21 cellular contexts compared by ENCODE assay signal in genomic region chr7:107816053-107816566, GRCh38. TPM values are rescaled to one million over a fixed set of nuclear protein-coding genes. Genes with fewer than 3 reads are reported as not detected.
DNase-seq lines count a peak whose midpoint lies in the region; ATAC-seq and TF ChIP-seq lines count a peak whose summit lies in the region.
"Had no signal": no experiment of that assay in that cellular context is flagged by ENCODE, and none has a peak within 500 bp of the region (broad histone marks: within the 10 kb centered on the region; RNA-seq: fewer than 3 reads in every experiment).

No MANE protein-coding gene starts in this region.

- no peak for ATAC-seq in natural killer cell treated with Interleukin-12 subunit alpha and Interleukin-12 subunit beta and Interleukin-15 and Interleukin-18, amount 100 ng/mL, for 72 hours
- ATAC-seq in natural killer cell (no peak), heart right ventricle (no peak), HG03095 (IDR thresholded peaks at IDR 0.05; ENCODE audit: unreplicated experiment) (no peak)
- ATAC-seq: pancreas had no signal

- peak overlapping the region; percentile 36 for H3K4me3 Mint-ChIP-seq in natural killer cell treated with Interleukin-12 subunit alpha and Interleukin-12 subunit beta and Interleukin-15 and Interleukin-18, amount 100 ng/mL, for 72 hours
- H3K4me3 Mint-ChIP-seq in natural killer cell: no peak overlapping the region
- H3K4me3 Mint-ChIP-seq in activated T-helper 1 cell treated with anti-CD3 and anti-CD28 coated beads, Interleukin-12 subunit alpha, Interleukin-12 subunit beta, Interleukin-2, Interleukin-4 antibody, amounts not matched to agents 30 ng/mL and 10 ng/mL and 1 ng/mL, durations not matched to agents 14 hours and 24 hours and 36 hours: peak overlapping the region; percentile 19
- no peak overlapping the region for H3K4me3 Mint-ChIP-seq in nephron progenitor cell

- H3K27me3 Mint-ChIP-seq in natural killer cell treated with Interleukin-12 subunit alpha and Interleukin-12 subunit beta and Interleukin-15 and Interleukin-18, amount 100 ng/mL, for 72 hours: peaks cover 6 to 8% of the 10 kb centered on the region in 2 donors
- H3K27me3 Mint-ChIP-seq in natural killer cell (ENCODE audit: low read depth in 2 of 2): no peaks in the 10 kb centered on the region
- H3K27me3 Mint-ChIP-seq in activated T-helper 1 cell treated with anti-CD3 and anti-CD28 coated beads, Interleukin-12 subunit alpha, Interleukin-12 subunit beta, Interleukin-2, Interleukin-4 antibody, amounts not matched to agents 30 ng/mL and 10 ng/mL and 1 ng/mL, durations not matched to agents 14 hours and 24 hours and 36 hours (ENCODE audit: insufficient read depth): no peaks in the 10 kb centered on the region
- peaks cover 2% of the 10 kb centered on the region for H3K27me3 Mint-ChIP-seq in nephron progenitor cell (ENCODE audit: low read depth, poor library complexity)

- H3K4me1 ChIP-seq in heart right ventricle: no peaks in the 10 kb centered on the region
- H3K4me1 ChIP-seq: spleen, testis had no signal

- no peak for DNase-seq in natural killer cell treated with Interleukin-12 subunit alpha and Interleukin-12 subunit beta and Interleukin-15 and Interleukin-18, amount 100 ng/mL, for 72 hours (ENCODE audit: low spot score)
- DNase-seq in natural killer cell (no peak), fibroblast of the aortic adventitia (ENCODE audit: low read depth) (peak; percentile 44), heart right ventricle (no peak), nephron progenitor cell (no peak), glomerular visceral epithelial cell (ENCODE audit: extremely low spot score) (no peak)
- no peak for DNase-seq in activated T-helper 1 cell treated with anti-CD3 and anti-CD28 coated beads, Interleukin-12 subunit alpha, Interleukin-12 subunit beta, Interleukin-2, Interleukin-4 antibody, amounts not matched to agents 30 ng/mL and 10 ng/mL and 1 ng/mL, durations not matched to agents 14 hours and 24 hours and 36 hours (ENCODE audit: low spot score)
- DNase-seq: activated CD4-positive, CD25-positive, alpha-beta regulatory T cell; C1 segment of cervical spinal cord; effector CD4-positive, alpha-beta T cell; foreskin melanocyte; H7; NCI-H146; NCI-H524; pancreas; PC-9; spleen; SW 1271; testis had no signal

- no peak overlapping the region for H3K4me3 ChIP-seq in fibroblast of the aortic adventitia (ENCODE audit: low read depth, low read length)
- H3K4me3 ChIP-seq in heart right ventricle: no peak overlapping the region
- H3K4me3 ChIP-seq: pancreas, PC-9, spleen, testis had no signal

- H3K9me3 Mint-ChIP-seq in natural killer cell treated with Interleukin-12 subunit alpha and Interleukin-12 subunit beta and Interleukin-15 and Interleukin-18, amount 100 ng/mL, for 72 hours: no peaks in the 10 kb centered on the region
- H3K9me3 Mint-ChIP-seq in natural killer cell (no peaks in the 10 kb centered on the region), nephron progenitor cell (no peaks in the 10 kb centered on the region)
- peaks cover 8% of the 10 kb centered on the region for H3K9me3 Mint-ChIP-seq in activated T-helper 1 cell treated with anti-CD3 and anti-CD28 coated beads, Interleukin-12 subunit alpha, Interleukin-12 subunit beta, Interleukin-2, Interleukin-4 antibody, amounts not matched to agents 30 ng/mL and 10 ng/mL and 1 ng/mL, durations not matched to agents 14 hours and 24 hours and 36 hours

- H3K36me3 Mint-ChIP-seq in natural killer cell treated with Interleukin-12 subunit alpha and Interleukin-12 subunit beta and Interleukin-15 and Interleukin-18, amount 100 ng/mL, for 72 hours: no peaks in the 10 kb centered on the region
- no peaks in the 10 kb centered on the region for H3K36me3 Mint-ChIP-seq in natural killer cell
- H3K36me3 Mint-ChIP-seq in activated T-helper 1 cell treated with anti-CD3 and anti-CD28 coated beads, Interleukin-12 subunit alpha, Interleukin-12 subunit beta, Interleukin-2, Interleukin-4 antibody, amounts not matched to agents 30 ng/mL and 10 ng/mL and 1 ng/mL, durations not matched to agents 14 hours and 24 hours and 36 hours (ENCODE audit: low read depth): no peaks in the 10 kb centered on the region
- no peaks in the 10 kb centered on the region for H3K36me3 Mint-ChIP-seq in nephron progenitor cell (ENCODE audit: low read depth)

- no peak overlapping the region for H3K27ac ChIP-seq in heart right ventricle
- H3K27ac ChIP-seq: pancreas, PC-9, spleen, testis had no signal

- TF ChIP-seq CTCF in natural killer cell (IDR thresholded peaks at IDR 0.05) (no peak), fibroblast of the aortic adventitia (IDR thresholded peaks at IDR 0.05; ENCODE audit: insufficient read depth, low read length) (no peak), heart right ventricle (IDR thresholded peaks at IDR 0.05) (no peak), nephron progenitor cell (IDR thresholded peaks at IDR 0.05) (no peak)

- H3K4me1 Mint-ChIP-seq in natural killer cell treated with Interleukin-12 subunit alpha and Interleukin-12 subunit beta and Interleukin-15 and Interleukin-18, amount 100 ng/mL, for 72 hours (ENCODE audit: low read depth in 2 of 2): peaks cover 7 to 10% of the 10 kb centered on the region in 2 donors
- H3K4me1 Mint-ChIP-seq in natural killer cell: no peaks in the 10 kb centered on the region
- H3K4me1 Mint-ChIP-seq in activated T-helper 1 cell treated with anti-CD3 and anti-CD28 coated beads, Interleukin-12 subunit alpha, Interleukin-12 subunit beta, Interleukin-2, Interleukin-4 antibody, amounts not matched to agents 30 ng/mL and 10 ng/mL and 1 ng/mL, durations not matched to agents 14 hours and 24 hours and 36 hours (ENCODE audit: low read depth): peaks cover 25% of the 10 kb centered on the region
- no peaks in the 10 kb centered on the region for H3K4me1 Mint-ChIP-seq in nephron progenitor cell

- H3K27me3 ChIP-seq in heart right ventricle: no peaks in the 10 kb centered on the region
- H3K27me3 ChIP-seq: pancreas, testis had no signal

- H3K9me3 ChIP-seq in heart right ventricle: no peaks in the 10 kb centered on the region
- H3K9me3 ChIP-seq: pancreas, spleen, testis had no signal

- H3K27ac Mint-ChIP-seq in natural killer cell treated with Interleukin-12 subunit alpha and Interleukin-12 subunit beta and Interleukin-15 and Interleukin-18, amount 100 ng/mL, for 72 hours: peak overlapping the region in 1 of 2 donors; percentile 16
- H3K27ac Mint-ChIP-seq in natural killer cell (no peak overlapping the region), nephron progenitor cell (no peak overlapping the region)
- peak overlapping the region; percentile 72 for H3K27ac Mint-ChIP-seq in activated T-helper 1 cell treated with anti-CD3 and anti-CD28 coated beads, Interleukin-12 subunit alpha, Interleukin-12 subunit beta, Interleukin-2, Interleukin-4 antibody, amounts not matched to agents 30 ng/mL and 10 ng/mL and 1 ng/mL, durations not matched to agents 14 hours and 24 hours and 36 hours

- intact Hi-C loops in natural killer cell (cut with micrococcal nuclease): no loop called here
- intact Hi-C loops in activated T-helper 1 cell treated with anti-CD3 and anti-CD28 coated beads, Interleukin-12 subunit alpha, Interleukin-12 subunit beta, Interleukin-2, Interleukin-4 antibody, amounts not matched to agents 30 ng/mL and 10 ng/mL and 1 ng/mL, durations not matched to agents 14 hours and 24 hours and 36 hours (cut with micrococcal nuclease): loop anchor here (5.0 to 10.0 kb wide), 3 partner anchors 251 to 1044 kb away; partner anchors contain the start of genes COG5 and DUS4L
- intact Hi-C loops in heart right ventricle (cut with DNase I): no loop called here

- no peaks in the 10 kb centered on the region for H3K36me3 ChIP-seq in heart right ventricle
- H3K36me3 ChIP-seq: pancreas, spleen had no signal

- 60 to 75% methylated on average over 5 of the region's 5 CpGs for WGBS in heart right ventricle, 2 donors

RNA-seq across cellular contexts. Expression of gene SLC26A3, which starts 13.1 kb away (rescaled TPM):
- total RNA-seq in natural killer cell treated with Interleukin-12 subunit alpha and Interleukin-12 subunit beta and Interleukin-15 and Interleukin-18, amount 100 ng/mL, for 72 hours: not detected
- total RNA-seq in natural killer cell: not detected
- not detected in 2 replicates for total RNA-seq in activated T-helper 1 cell treated with anti-CD3 and anti-CD28 coated beads, Interleukin-12 subunit alpha, Interleukin-12 subunit beta, Interleukin-2, Interleukin-4 antibody, amounts not matched to agents 30 ng/mL and 10 ng/mL and 1 ng/mL, durations not matched to agents 14 hours and 24 hours and 36 hours
- not detected in 2 replicates for total RNA-seq in fibroblast of the aortic adventitia (ENCODE audit: low replicate concordance)
- total RNA-seq in heart right ventricle: not detected
- not detected for polyA plus RNA-seq in heart right ventricle
- total RNA-seq: Daoy, H7, PC-9 had no signal

Comparison
In these comparisons a context has a peak if more than half of its experiments do, and no peak if none do; other contexts are left out.
1. H3K4me3 Mint-ChIP-seq: peak in natural killer cell treated with Interleukin-12 subunit alpha and Interleukin-12 subunit beta and Interleukin-15 and Interleukin-18, amount 100 ng/mL, for 72 hours (single experiment) and activated T-helper 1 cell treated with anti-CD3 and anti-CD28 coated beads, Interleukin-12 subunit alpha, Interleukin-12 subunit beta, Interleukin-2, Interleukin-4 antibody, amounts not matched to agents 30 ng/mL and 10 ng/mL and 1 ng/mL, durations not matched to agents 14 hours and 24 hours and 36 hours (single experiment); none in natural killer cell (single experiment) and nephron progenitor cell (single experiment).